In genomic region chr3:69890094-69890493, GRCh38 we compare ENCODE assay signal across 17 cellular contexts.
DNase-seq lines count a peak whose midpoint lies in the region; ATAC-seq, FAIRE-seq and TF ChIP-seq lines count a peak whose summit lies in the region.
"Had no signal": no experiment of that assay in that cellular context is flagged by ENCODE, and none has a peak within 500 bp of the region (broad histone marks: within the 10 kb centered on the region; RNA-seq: fewer than 3 reads in every experiment).

No MANE protein-coding gene starts in this region.

- ATAC-seq in SK-N-SH treated with all-trans-retinoic acid at 6 μM for 48 hours, result peak; percentile 32; the same call in 1 of the 3 replicates
- ATAC-seq: gastrocnemius medialis had no signal

- in situ Hi-C loops in Caki2 (cut with HindIII; ENCODE audit: low pct_unique_long_range_greater_than_20kb, low sequenced_read_pairs), result no loop called here

- no peak for FAIRE-seq in urothelium cell line (lab: Jason Lieb, UNC)
- FAIRE-seq: HTR-8/SVneo had no signal

- DNase-seq in Caki2 (ENCODE audit: low read depth) (peak; percentile 49), EH (ENCODE audit: low read depth) (peak; percentile 74), iris pigment epithelial cell (ENCODE audit: low read depth) (peak; percentile 51), urothelium cell line (ENCODE audit: low spot score) (no peak), RPMI8226 (no peak), HK-2 (ENCODE audit: unreplicated experiment) (no peak)
- DNase-seq: activated CD4-positive, alpha-beta T cell treated with anti-CD3 and anti-CD28 coated beads, Interleukin-2, amount 50 U/mL, for 48 hours; activated gamma-delta T cell; C1 segment of cervical spinal cord; effector memory CD4-positive, alpha-beta T cell; gastrocnemius medialis; MV-4-11; ovary; SIG-M5; T-helper 9 cell had no signal

TF ChIP-seq in SK-N-SH treated with all-trans-retinoic acid at 6 μM for 48 hours, 23 proteins besides CTCF, POLR2A, EP300 and RAD21:
- TF ChIP-seq TSHZ2 (CRISPR knock-in tag; IDR thresholded peaks at IDR 0.05) (no peak), ZFP30 (CRISPR knock-in tag; IDR thresholded peaks at IDR 0.05) (no peak)

Comparison
In these comparisons a context has a peak if more than half of its experiments do, and no peak if none do; other contexts are left out.
1. DNase-seq: peak in Caki2 (single experiment), EH (single experiment) and iris pigment epithelial cell (single experiment); none in urothelium cell line (single experiment), RPMI8226 (single experiment) and HK-2 (single experiment).